20 cellular contexts compared by ENCODE assay signal in genomic region chr3:99407257-99407656, GRCh38.
DNase-seq lines count a peak whose midpoint lies in the region; ATAC-seq and TF ChIP-seq lines count a peak whose summit lies in the region.
"Had no signal": no experiment of that assay in that cellular context is flagged by ENCODE, and none has a peak within 500 bp of the region (broad histone marks: within the 10 kb centered on the region; RNA-seq: fewer than 3 reads in every experiment).

No MANE protein-coding gene starts in this region.

- DNase-seq in smooth muscle cell (lab: John Stamatoyannopoulos, UW; ENCODE audit: unreplicated experiment), result no peak
- no peak for DNase-seq in NCI-H510A treated with DMSO at 0.1 percent for 48 hours (lab: John Stamatoyannopoulos, UW)
- DNase-seq in SK-N-DZ (ENCODE audit: low spot score), result no peak
- DNase-seq: activated effector memory CD4-positive, alpha-beta T cell treated with anti-CD3 and anti-CD28 coated beads, Interleukin-2, amount 50 U/mL, for 16 hours; amygdala; DMS 273 treated with DMSO at 0.1 percent for 48 hours; mucosa of descending colon; MV-4-11; NCI-H2029 treated with DMSO at 0.1 percent for 48 hours; NCI-H510A; nucleus accumbens; Right ventricle myocardium superior; sigmoid colon; substantia nigra had no signal

- H4K20me1 ChIP-seq in smooth muscle cell (ENCODE audit: low read depth), result no peaks in the 10 kb centered on the region

- no peak overlapping the region for H3K9ac ChIP-seq in smooth muscle cell (ENCODE audit: low read depth)

- no peak for TF ChIP-seq CTCF in smooth muscle cell (IDR thresholded peaks at IDR 0.05; ENCODE audit: borderline replicate concordance, insufficient read depth, poor library complexity, severe bottlenecking)

- H3K36me3 ChIP-seq in smooth muscle cell (ENCODE audit: low read depth), result no peaks in the 10 kb centered on the region
- H3K36me3 ChIP-seq: sigmoid colon had no signal

- 76% methylated on average over 4 of the region's 4 CpGs for WGBS in smooth muscle cell (ENCODE audit: low lambda C conversion rate)

- H3K27ac ChIP-seq in smooth muscle cell (ENCODE audit: low read depth), result no peak overlapping the region
- H3K27ac ChIP-seq: sigmoid colon had no signal

- ATAC-seq in GM18861 (IDR thresholded peaks at IDR 0.05; ENCODE audit: unreplicated experiment) (peak; percentile 43), GM21786 (IDR thresholded peaks at IDR 0.05; ENCODE audit: unreplicated experiment) (peak; percentile 44), HG03469 (IDR thresholded peaks at IDR 0.05; ENCODE audit: unreplicated experiment) (peak; percentile 53), SK-N-SH treated with all-trans-retinoic acid at 6 μM for 48 hours (no peak)
- ATAC-seq: activated CD4-positive, CD25-positive, alpha-beta regulatory T cell treated with anti-CD3 and anti-CD28 coated beads, Interleukin-2, amount 50 U/mL, for 24 hours; HepG2; mucosa of descending colon had no signal

- H3K4me2 ChIP-seq in smooth muscle cell, result no peak overlapping the region

- H2AFZ ChIP-seq in smooth muscle cell (ENCODE audit: low read depth), result peak overlapping the region; percentile 56

- H3K4me3 ChIP-seq in smooth muscle cell, result no peak overlapping the region
- H3K4me3 ChIP-seq: mucosa of descending colon, sigmoid colon had no signal

- H3K79me2 ChIP-seq in smooth muscle cell (ENCODE audit: low read depth), result no peaks in the 10 kb centered on the region

- no peaks in the 10 kb centered on the region for H3K27me3 ChIP-seq in smooth muscle cell (ENCODE audit: low read depth)
- H3K27me3 ChIP-seq: sigmoid colon had no signal

- H3F3A ChIP-seq in smooth muscle cell (ENCODE audit: low read depth), result no peaks in the 10 kb centered on the region

- peaks cover 8% of the 10 kb centered on the region for H3K4me1 ChIP-seq in smooth muscle cell (ENCODE audit: low read depth)

- no peaks in the 10 kb centered on the region for H3K9me3 ChIP-seq in smooth muscle cell (replicated peaks; ENCODE audit: low read depth)
- H3K9me3 ChIP-seq: mucosa of descending colon, sigmoid colon had no signal

TF ChIP-seq in SK-N-SH treated with all-trans-retinoic acid at 6 μM for 48 hours, 23 proteins besides CTCF, POLR2A, EP300 and RAD21:
- TF ChIP-seq TOX (CRISPR knock-in tag; IDR thresholded peaks at IDR 0.05; ENCODE audit: borderline replicate concordance) (no peak), ZNF8 (CRISPR knock-in tag; IDR thresholded peaks at IDR 0.05) (no peak), ESRRG (CRISPR knock-in tag; IDR thresholded peaks at IDR 0.05) (no peak)
